14 cellular contexts compared by ENCODE assay signal in the genomic region with DNA sequence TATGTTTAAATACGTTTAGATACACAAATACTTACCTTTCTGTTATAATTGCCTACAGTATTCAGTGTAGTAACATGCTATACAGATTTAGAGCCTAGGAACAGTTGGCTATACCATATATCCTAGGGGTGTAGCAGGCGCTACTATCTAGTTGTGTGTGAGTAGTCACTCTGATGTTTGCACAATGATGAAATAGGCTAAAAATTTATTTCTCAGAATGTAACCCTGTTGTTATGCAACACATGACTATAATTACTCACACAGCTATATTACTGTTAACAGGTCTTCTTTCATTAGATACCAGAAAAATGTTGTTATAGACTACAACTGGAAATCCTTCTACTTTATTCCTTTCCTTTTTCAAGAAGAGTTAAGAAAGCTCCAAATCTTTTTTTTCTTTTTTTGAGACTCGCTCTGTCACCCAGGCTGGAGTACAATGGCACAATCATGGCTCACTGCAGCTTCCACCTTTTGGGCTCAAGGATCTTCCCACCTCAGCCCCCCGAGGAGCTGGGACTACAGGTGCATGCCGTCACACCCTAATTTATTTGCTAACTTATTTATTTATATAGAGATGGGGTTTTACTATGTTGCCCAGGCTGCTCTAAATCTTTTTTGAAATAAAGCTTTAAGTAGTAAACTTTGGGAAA. TPM values are rescaled to one million over a fixed set of nuclear protein-coding genes. Genes with fewer than 3 reads are reported as not detected.
A peak's percentile ranks its signal among the peaks of the same experiment; 100 is the strongest.
DNase-seq lines count a peak whose midpoint lies in the region; ATAC-seq, FAIRE-seq and TF ChIP-seq lines count a peak whose summit lies in the region.
"Had no signal": no experiment of that assay in that cellular context is flagged by ENCODE, and none has a peak within 500 bp of the region (broad histone marks: within the 10 kb centered on the region; RNA-seq: fewer than 3 reads in every experiment).

No MANE protein-coding gene starts in this region.

- H3K9me3 Mint-ChIP-seq in WTC11, result no peaks in the 10 kb centered on the region

- H3K4me1 Mint-ChIP-seq in WTC11, result no peaks in the 10 kb centered on the region

- TF ChIP-seq POLR2A in uterus (IDR thresholded peaks at IDR 0.05), result no peak

- DNase-seq in left cardiac atrium (no peak), Right ventricle myocardium inferior (ENCODE audit: missing footprints) (no peak), WTC11 (ENCODE audit: low spot score) (no peak), uterus (no peak), NCI-H345 treated with DMSO at 0.1 percent for 48 hours (lab: John Stamatoyannopoulos, UW; ENCODE audit: unreplicated experiment) (no peak), NCI-H1092 (lab: John Stamatoyannopoulos, UW) (no peak), NCI-H774 (lab: John Stamatoyannopoulos, UW) (no peak)
- DNase-seq: activated CD8-positive, alpha-beta memory T cell treated with anti-CD3 and anti-CD28 coated beads, Interleukin-2, amount 50 U/mL, for 4 hours; cerebellar nuclear complex; NCI-H748 treated with DMSO at 0.1 percent for 48 hours; upper lobe of left lung had no signal

- no peak overlapping the region for H3K4me3 ChIP-seq in uterus
- H3K4me3 ChIP-seq: BLaER1 treated with 17β-estradiol and CSF1 and Interleukin-3, amounts not matched to agents 10 nM and 100 nM; upper lobe of left lung had no signal

- POLR2A ChIA-PET in WTC11 (lab: Charles Lee), result no interaction called here

- H3K27me3 Mint-ChIP-seq in WTC11 (ENCODE audit: low read depth), result no peaks in the 10 kb centered on the region

- CTCF ChIA-PET in WTC11 (lab: Charles Lee), result interaction anchor here (0.6 kb wide), 1 partner anchor 206 kb away, joined by 3 read pairs; no protein-coding TSS in a partner anchor

- peak; percentile 79 for FAIRE-seq in islet of Langerhans (lab: Jason Lieb, UNC)

- no peak for TF ChIP-seq CTCF in WTC11 (IDR thresholded peaks at IDR 0.05)
- no peak for TF ChIP-seq CTCF in uterus (IDR thresholded peaks at IDR 0.05)

- H3K4me3 Mint-ChIP-seq in WTC11, result no peak overlapping the region

- intact Hi-C loops in left cardiac atrium (cut with DNase I), result no loop called here
- intact Hi-C loops in Right ventricle myocardium inferior (cut with DNase I), result no loop called here
- intact Hi-C loops in uterus (cut with DNase I; ENCODE audit: low total_unique reads), result no loop called here

- no peaks in the 10 kb centered on the region for H3K9me3 ChIP-seq in uterus
- H3K9me3 ChIP-seq: BLaER1 treated with 17β-estradiol and CSF1 and Interleukin-3, amounts not matched to agents 10 nM and 100 nM; neutrophil; upper lobe of left lung had no signal

- H3K27ac ChIP-seq in uterus, result peak overlapping the region; percentile 25 to 38
- H3K27ac ChIP-seq: BLaER1 treated with 17β-estradiol and CSF1 and Interleukin-3, amounts not matched to agents 10 nM and 100 nM; neutrophil; upper lobe of left lung had no signal

- peaks cover 0 to 4% of the 10 kb centered on the region in 2 donors for H3K4me1 ChIP-seq in uterus
- H3K4me1 ChIP-seq: BLaER1 treated with 17β-estradiol and CSF1 and Interleukin-3, amounts not matched to agents 10 nM and 100 nM; upper lobe of left lung had no signal

- ATAC-seq in left cardiac atrium, result peak; percentile 55 to 95
- ATAC-seq in Right ventricle myocardium inferior, result no peak
- no peak for ATAC-seq in WTC11

- no peak overlapping the region for H3K27ac Mint-ChIP-seq in WTC11

- no peaks in the 10 kb centered on the region for H3K36me3 ChIP-seq in uterus

- peaks cover 39% of the 10 kb centered on the region for H3K36me3 Mint-ChIP-seq in WTC11

- H3K27me3 ChIP-seq in uterus, result no peaks in the 10 kb centered on the region
- H3K27me3 ChIP-seq: BLaER1 treated with 17β-estradiol and CSF1 and Interleukin-3, amounts not matched to agents 10 nM and 100 nM; neutrophil; upper lobe of left lung had no signal

TF ChIP-seq in WTC11, 78 proteins besides CTCF, POLR2A, EP300 and RAD21:
- TF ChIP-seq GABPB1 (CRISPR knock-in tag; IDR thresholded peaks at IDR 0.05) (peak; percentile 40; the same call in 1 of the 2 replicates), JAZF1 (CRISPR knock-in tag; IDR thresholded peaks at IDR 0.05) (no peak)

RNA-seq across cellular contexts. Expression of a gene that starts 48.5 kb away (rescaled TPM):
- total RNA-seq in left cardiac atrium (10 to 100 TPM; 12.4 to 30.0 TPM), Right ventricle myocardium inferior (30.1 TPM), WTC11 (2021) (8.1 to 13.6 TPM (median 9.8 TPM) in 3 replicates), uterus (10 to 100 TPM in 2 of 4 donors, 1 to 10 TPM in 2; 5.7 to 50.9 (median 13.6) TPM)

Comparison
In these comparisons a context has a peak if more than half of its experiments do, and no peak if none do; other contexts are left out.
1. ATAC-seq: peak in left cardiac atrium (2 of 2); none in Right ventricle myocardium inferior (single experiment) and WTC11 (single experiment).